ENCODE assay signal across 21 cellular contexts in genomic region chr19:13050274-13050673, GRCh38. TPM values are rescaled to one million over a fixed set of nuclear protein-coding genes. Genes with fewer than 3 reads are reported as not detected.
A peak's percentile ranks its signal among the peaks of the same experiment; 100 is the strongest.
DNase-seq lines count a peak whose midpoint lies in the region; ATAC-seq and TF ChIP-seq lines count a peak whose summit lies in the region.
"Had no signal": no experiment of that assay in that cellular context is flagged by ENCODE, and none has a peak within 500 bp of the region (broad histone marks: within the 10 kb centered on the region; RNA-seq: fewer than 3 reads in every experiment).

No MANE protein-coding gene starts in this region.

- H3K9me3 Mint-ChIP-seq in endothelial cell (ENCODE audit: unreplicated experiment), result no peaks in the 10 kb centered on the region
- H3K9me3 Mint-ChIP-seq: activated T-cell treated with anti-CD3 and anti-CD28 coated beads, Interleukin-2, amount 50 U/mL, for 72 hours; natural killer cell had no signal

- peak overlapping the region in 1 of 2 experiments; percentile 67; a peak in 3 of 4 replicates for H3K27ac ChIP-seq in SK-N-SH (ENCODE audit: low read depth in 2 of 2, low read length in 1 of 2)
- peak overlapping the region; percentile 53 for H3K27ac ChIP-seq in caudate nucleus (ENCODE audit: low read depth, low read length)
- H3K27ac ChIP-seq in osteoblast (ENCODE audit: low read depth, low read length), result no peak overlapping the region
- H3K27ac ChIP-seq in tibial artery, result peak overlapping the region; percentile 92 to 99

- TF ChIP-seq CTCF in SK-N-SH (IDR thresholded peaks at IDR 0.05) (no peak), osteoblast (IDR thresholded peaks at IDR 0.05; ENCODE audit: extremely low read depth, low read depth, low read length) (no peak), tibial artery (IDR thresholded peaks at IDR 0.05) (no peak), endothelial cell (IDR thresholded peaks at IDR 0.05; ENCODE audit: unreplicated experiment) (no peak)

- peaks cover 0 to 4% of the 10 kb centered on the region in 2 experiments for H3K36me3 ChIP-seq in SK-N-SH (replicated peaks in 1 of 2; ENCODE audit: control insufficient read depth in 1 of 2, insufficient read depth in 2 of 2, low read length in 1 of 2)
- H3K36me3 ChIP-seq in osteoblast (ENCODE audit: insufficient read depth, low read length), result peaks cover 23% of the 10 kb centered on the region
- H3K36me3 ChIP-seq in tibial artery, result no peaks in the 10 kb centered on the region
- H3K36me3 ChIP-seq: pancreas had no signal

- H3K4me2 ChIP-seq in SK-N-SH, result no peak overlapping the region
- H3K4me2 ChIP-seq in osteoblast (ENCODE audit: insufficient read depth, low read length), result no peak overlapping the region

- TF ChIP-seq EP300 in SK-N-SH (IDR thresholded peaks at IDR 0.05; ENCODE audit: borderline replicate concordance in 1 of 2, low read depth in 1 of 2, low read length in 1 of 2), result no peak

- intact Hi-C loops in tibial artery (cut with DNase I; ENCODE audit: low total_unique reads), result no loop called here

- peaks cover 41% of the 10 kb centered on the region for H3K4me1 Mint-ChIP-seq in endothelial cell (ENCODE audit: unreplicated experiment)

- H3K9me3 ChIP-seq in SK-N-SH (no peaks in the 10 kb centered on the region), osteoblast (ENCODE audit: low read depth, low read length) (no peaks in the 10 kb centered on the region), tibial artery (no peaks in the 10 kb centered on the region)
- H3K9me3 ChIP-seq: pancreas had no signal

- H3K4me3 ChIP-seq in SK-N-SH (ENCODE audit: low read depth in 2 of 2, low read length in 1 of 2) (no peak overlapping the region), osteoblast (ENCODE audit: insufficient read depth, low read length) (no peak overlapping the region), tibial artery (no peak overlapping the region)
- H3K4me3 ChIP-seq: pancreas had no signal

- H3K9me2 ChIP-seq in SK-N-SH, result no peaks in the 10 kb centered on the region

- TF ChIP-seq RAD21 in SK-N-SH (IDR thresholded peaks at IDR 0.05; ENCODE audit: low read length), result no peak

- H4K20me1 ChIP-seq in SK-N-SH (ENCODE audit: insufficient read depth), result no peaks in the 10 kb centered on the region
- peaks cover 37% of the 10 kb centered on the region for H4K20me1 ChIP-seq in osteoblast (ENCODE audit: insufficient read depth, low read length)

- H2AFZ ChIP-seq in SK-N-SH (ENCODE audit: low read depth), result no peak overlapping the region
- no peak overlapping the region for H2AFZ ChIP-seq in osteoblast (ENCODE audit: low read length)

- POLR2A ChIA-PET in SK-N-SH (lab: Yijun Ruan, JAX), result interaction anchor here (1.5 kb wide), 1 partner anchor 11 kb away, joined by 4 read pairs; no protein-coding TSS in a partner anchor

- peaks cover 45% of the 10 kb centered on the region for H3K79me2 ChIP-seq in SK-N-SH (ENCODE audit: insufficient read depth)
- peaks cover 90% of the 10 kb centered on the region for H3K79me2 ChIP-seq in osteoblast (ENCODE audit: insufficient read depth, low read length)

- CTCF ChIA-PET in SK-N-SH (lab: Yijun Ruan, JAX), result interaction anchor here (1.0 to 35.2 kb wide), 5 partner anchors 11 to 70 kb away, joined by 3 to 506 read pairs (median 167); no protein-coding TSS in a partner anchor

- 75% methylated on average over 4 of the region's 4 CpGs for WGBS in SK-N-SH (ENCODE audit: low lambda C conversion rate)

- H3K27me3 ChIP-seq in SK-N-SH (ENCODE audit: insufficient read depth), result no peaks in the 10 kb centered on the region
- H3K27me3 ChIP-seq in osteoblast (ENCODE audit: insufficient read depth, low read length), result no peaks in the 10 kb centered on the region
- H3K27me3 ChIP-seq in tibial artery, result no peaks in the 10 kb centered on the region
- H3K27me3 ChIP-seq: pancreas had no signal

- ATAC-seq in SK-N-SH treated with all-trans-retinoic acid at 6 μM for 48 hours (no peak), GM21825 (IDR thresholded peaks at IDR 0.05; ENCODE audit: unreplicated experiment) (no peak)
- ATAC-seq: activated T-cell treated with anti-CD3 and anti-CD28 coated beads, Interleukin-2, amount 50 U/mL, for 72 hours; natural killer cell; pancreas had no signal

- DNase-seq in SK-N-SH, result no peak
- DNase-seq in caudate nucleus (lab: John Stamatoyannopoulos, UW), result no peak
- DNase-seq in osteoblast (ENCODE audit: insufficient read length, low spot score, missing footprints), result peak; percentile 54
- no peak for DNase-seq in tibial artery
- no peak for DNase-seq in endothelial cell (ENCODE audit: low spot score)
- no peak for DNase-seq in ecto neural progenitor cell (ENCODE audit: low spot score)
- DNase-seq: 8988T; activated CD4-positive, alpha-beta T cell treated with anti-CD3 and anti-CD28 coated beads for 4 hours; activated naive CD4-positive, alpha-beta T cell treated with anti-CD3 and anti-CD28 coated beads, Interleukin-2, amount 50 U/mL, for 16 hours; activated T-cell treated with anti-CD3 and anti-CD28 coated beads, Interleukin-2, amount 50 U/mL, for 72 hours; AML-193; glutamatergic neuron; H9; KG1; MV-4-11; natural killer cell; NCI-H187; NCI-H69; pancreas had no signal

- H3K36me3 Mint-ChIP-seq in endothelial cell (ENCODE audit: low read depth, unreplicated experiment), result no peaks in the 10 kb centered on the region
- H3K36me3 Mint-ChIP-seq: natural killer cell had no signal

- H3K4me1 ChIP-seq in SK-N-SH (ENCODE audit: control insufficient read depth in 1 of 2, insufficient read depth in 2 of 2, low read depth in 1 of 2, low read length in 1 of 2) (peaks cover 47 to 54% of the 10 kb centered on the region in 2 experiments), osteoblast (ENCODE audit: insufficient read depth, low read length) (peaks cover 55% of the 10 kb centered on the region), tibial artery (peaks cover 0 to 99% (median 87%) of the 10 kb centered on the region in 4 donors)

- H3K27me3 Mint-ChIP-seq in endothelial cell (ENCODE audit: unreplicated experiment), result peaks cover 15% of the 10 kb centered on the region

- H3K4me3 Mint-ChIP-seq in endothelial cell (ENCODE audit: unreplicated experiment), result no peak overlapping the region
- H3K4me3 Mint-ChIP-seq: activated T-cell treated with anti-CD3 and anti-CD28 coated beads, Interleukin-2, amount 50 U/mL, for 72 hours; natural killer cell had no signal

- H3F3A ChIP-seq in SK-N-SH (replicated peaks; ENCODE audit: insufficient read depth), result peaks cover 18% of the 10 kb centered on the region

- H3K27ac Mint-ChIP-seq in endothelial cell (ENCODE audit: unreplicated experiment), result no peak overlapping the region
- H3K27ac Mint-ChIP-seq: activated T-cell treated with anti-CD3 and anti-CD28 coated beads, Interleukin-2, amount 50 U/mL, for 72 hours; H9; natural killer cell had no signal

- no peak overlapping the region for H3K9ac ChIP-seq in SK-N-SH

TF ChIP-seq in SK-N-SH, 30 proteins besides CTCF, POLR2A, EP300 and RAD21:
- TF ChIP-seq JUND (IDR thresholded peaks at IDR 0.05), result no peak
- TF ChIP-seq MXI1 (IDR thresholded peaks at IDR 0.05; ENCODE audit: low read depth, low read length), result peak; percentile 50; the same call in 1 of the 2 replicates

TF ChIP-seq in SK-N-SH treated with all-trans-retinoic acid at 6 μM for 48 hours, 23 proteins besides CTCF, POLR2A, EP300 and RAD21:
- TF ChIP-seq TSHZ2 (CRISPR knock-in tag; IDR thresholded peaks at IDR 0.05) (no peak), SNAI2 (CRISPR knock-in tag; IDR thresholded peaks at IDR 0.05) (no peak), ZC3H10 (CRISPR knock-in tag; IDR thresholded peaks at IDR 0.05) (no peak), ZFP3 (CRISPR knock-in tag; IDR thresholded peaks at IDR 0.05) (no peak)

RNA-seq across cellular contexts. Expression of gene LYL1, which starts 52.4 kb away (rescaled TPM):
- 1.1 and 2.2 TPM in 2 replicates for polyA plus RNA-seq in SK-N-SH (2012; rRNA removed)
- polyA plus RNA-seq in SK-N-SH (2012; cell fraction: cytosol; rRNA removed), result 0.80 and 1.8 TPM in 2 replicates
- polyA plus RNA-seq in SK-N-SH (2012; cell fraction: nucleus; rRNA removed), result 3.7 and 4.9 TPM in 2 replicates
- total RNA-seq in osteoblast (0.29 and 0.36 TPM in 2 replicates), endothelial cell (ENCODE audit: unreplicated experiment) (68.6 TPM)

RNA-seq across cellular contexts. Expression of gene NFIX, which starts 55.0 kb away (rescaled TPM):
- polyA plus RNA-seq in SK-N-SH (2012; rRNA removed), result 5.1 and 14.8 TPM in 2 replicates
- 9.1 and 13.3 TPM in 2 replicates for polyA plus RNA-seq in SK-N-SH (2012; cell fraction: cytosol; rRNA removed)
- 14.0 and 14.9 TPM in 2 replicates for polyA plus RNA-seq in SK-N-SH (2012; cell fraction: nucleus; rRNA removed)
- total RNA-seq in osteoblast (114 and 122 TPM in 2 replicates), endothelial cell (ENCODE audit: unreplicated experiment) (9.9 TPM)

Comparison
In these comparisons a context has a peak if more than half of its experiments do, and no peak if none do; other contexts are left out.
1. RNA of gene LYL1, which starts 52.4 kb away (total RNA-seq): 68.6 TPM in endothelial cell (single experiment); 0.29 to 0.36 TPM in osteoblast; every median in the first group is over 10 times any median in the second.
2. RNA of gene NFIX, which starts 55.0 kb away (total RNA-seq): 114 to 122 TPM in osteoblast; 9.9 TPM in endothelial cell (single experiment); every median in the first group is over 10 times any median in the second.